In genomic region chr21:15066231-15066577, GRCh38 we compare ENCODE assay signal across 8 cellular contexts. TPM values are rescaled to one million over a fixed set of nuclear protein-coding genes. Genes with fewer than 3 reads are reported as not detected.
DNase-seq lines count a peak whose midpoint lies in the region; TF ChIP-seq lines count a peak whose summit lies in the region.

No MANE protein-coding gene starts in this region.

- peak overlapping the region; percentile 97 for H2AFZ ChIP-seq in GM23248

- H3K27ac ChIP-seq in GM23248 (peak overlapping the region; percentile 83), SJSA1 (no peak overlapping the region), rectal smooth muscle tissue (ENCODE audit: low read depth, low read length) (peak overlapping the region; percentile 94)

- H4K20me1 ChIP-seq in GM23248 (ENCODE audit: insufficient read depth) = no peaks in the 10 kb centered on the region

- H3K27me3 ChIP-seq in GM23248 (replicated peaks; ENCODE audit: insufficient read depth) (no peaks in the 10 kb centered on the region), SJSA1 (replicated peaks) (no peaks in the 10 kb centered on the region), rectal smooth muscle tissue (ENCODE audit: control insufficient read depth, insufficient read depth, low read length) (no peaks in the 10 kb centered on the region)

- peaks cover 32% of the 10 kb centered on the region for H3K79me2 ChIP-seq in GM23248 (ENCODE audit: insufficient read depth)

- H3K4me2 ChIP-seq in GM23248 (ENCODE audit: unreplicated experiment) = peak overlapping the region; percentile 90

- H3K9me2 ChIP-seq in GM23248 (ENCODE audit: insufficient read depth) = no peaks in the 10 kb centered on the region

- DNase-seq in GM23248 (peak; percentile 47), SJSA1 (ENCODE audit: low read depth in 1 of 2, low spot score in 2 of 2) (no peak), fibroblast of mammary gland (ENCODE audit: low read depth) (no peak), SW 1271 (lab: John Stamatoyannopoulos, UW) (no peak), DMS53 (lab: John Stamatoyannopoulos, UW) (no peak), NCI-H2081 treated with DMSO at 0.1 percent for 48 hours (lab: John Stamatoyannopoulos, UW) (no peak), NCI-H1694 treated with DMSO at 0.1 percent for 48 hours (lab: John Stamatoyannopoulos, UW) (no peak)

- 0 to 1% methylated on average over 6 of the region's 6 CpGs for WGBS in GM23248 (ENCODE audit: low coverage in 1 of 2, low lambda C conversion rate in 2 of 2, missing lambda C conversion rate in 2 of 2), 2 experiments

- H3K9ac ChIP-seq in GM23248 = peak overlapping the region; percentile 79
- H3K9ac ChIP-seq in rectal smooth muscle tissue (ENCODE audit: low read length) = no peak overlapping the region

- H3K36me3 ChIP-seq in GM23248 (ENCODE audit: low read depth) = no peaks in the 10 kb centered on the region
- H3K36me3 ChIP-seq in SJSA1 = peaks cover 9% of the 10 kb centered on the region
- no peaks in the 10 kb centered on the region for H3K36me3 ChIP-seq in rectal smooth muscle tissue (ENCODE audit: control insufficient read depth, insufficient read depth, low read length)

- peaks cover 31% of the 10 kb centered on the region for H3F3A ChIP-seq in GM23248 (ENCODE audit: insufficient read depth)

- peak overlapping the region; percentile 96 for H3K4me3 ChIP-seq in GM23248
- H3K4me3 ChIP-seq in SJSA1 = peak overlapping the region; percentile 92
- peak overlapping the region; percentile 69 for H3K4me3 ChIP-seq in fibroblast of mammary gland (ENCODE audit: control insufficient read depth, low read depth, low read length)
- peak overlapping the region; percentile 62 for H3K4me3 ChIP-seq in rectal smooth muscle tissue (ENCODE audit: low read length)

- in situ Hi-C loops in GM23248 (cut with MboI) = no loop called here

- H3K9me3 ChIP-seq in GM23248 (ENCODE audit: low read depth) = no peaks in the 10 kb centered on the region
- no peaks in the 10 kb centered on the region for H3K9me3 ChIP-seq in SJSA1 (replicated peaks)

- TF ChIP-seq CTCF in fibroblast of mammary gland (conservative IDR thresholded peaks at IDR 0.05; ENCODE audit: control insufficient read depth, insufficient read depth, low read depth, low read length) = no peak

- H3K4me1 ChIP-seq in GM23248 (ENCODE audit: insufficient read depth) (peaks cover 18% of the 10 kb centered on the region), SJSA1 (replicated peaks) (peaks cover 18% of the 10 kb centered on the region), rectal smooth muscle tissue (ENCODE audit: control insufficient read depth, insufficient read depth, low read length) (peaks cover 5% of the 10 kb centered on the region)

RNA-seq across cellular contexts. Expression of gene NRIP1, which starts 1.4 kb away (rescaled TPM):
- total RNA-seq in GM23248 (2014; rRNA removed; shearing (Covaris generic)) = 31.2 and 31.9 TPM in 2 replicates
- 12.5 and 13.1 TPM in 2 replicates for polyA plus RNA-seq in GM23248 (2016; fragmentation: Nextera tagmentation; extraction: Ambion mirVana)
- total RNA-seq in SJSA1 (2014; rRNA removed; shearing (Covaris generic)) = 19.6 and 26.0 TPM in 2 replicates
